ENCODE assay signal across 8 cellular contexts in the genomic region with DNA sequence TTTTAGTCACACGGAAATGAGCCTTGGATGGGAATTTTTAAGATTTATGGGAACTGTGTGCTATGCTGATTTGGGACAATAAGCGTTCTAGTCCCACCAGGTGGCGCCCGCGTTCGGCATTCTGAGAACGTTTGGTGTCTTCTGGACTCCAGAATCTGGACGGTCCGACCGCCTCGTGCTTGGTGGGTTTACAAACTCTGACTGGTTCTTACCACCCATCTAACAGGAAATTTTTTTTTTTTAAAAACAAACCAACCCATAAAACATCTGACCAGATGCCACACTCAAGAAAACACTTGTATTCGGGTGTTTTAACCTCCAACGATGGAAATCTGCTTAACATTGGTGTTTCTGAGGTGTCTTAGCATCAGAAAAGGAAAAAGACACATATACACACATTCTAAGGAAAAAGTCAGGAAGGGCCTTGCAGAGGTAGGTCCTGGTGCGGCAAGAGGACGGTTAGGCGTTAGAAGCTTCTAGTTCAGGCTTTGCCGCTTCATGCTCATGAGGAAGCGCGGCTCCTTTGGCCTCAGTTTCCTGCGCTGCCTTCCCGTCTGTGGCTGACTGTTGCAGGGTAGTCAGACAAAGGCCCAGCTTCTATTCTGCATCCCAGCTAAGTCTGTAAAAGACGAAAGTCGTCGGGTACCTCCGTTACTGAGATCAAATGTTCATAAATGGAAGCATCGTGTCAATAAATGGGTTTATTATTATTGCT. TPM values are rescaled to one million over a fixed set of nuclear protein-coding genes. Genes with fewer than 3 reads are reported as not detected.
DNase-seq lines count a peak whose midpoint lies in the region; ATAC-seq and TF ChIP-seq lines count a peak whose summit lies in the region.

No MANE protein-coding gene starts in this region.

- DNase-seq in GM10266 (ENCODE audit: extremely low spot score) (peak; percentile 51), NCI-H1694 (lab: John Stamatoyannopoulos, UW) (peak; percentile 87), T-helper 9 cell (peak; percentile 76), astrocyte of the hippocampus (ENCODE audit: low read depth, low spot score) (peak; percentile 91), hepatic stellate cell (ENCODE audit: low spot score) (peak; percentile 71), putamen (ENCODE audit: low spot score) (peak; percentile 84), uterus (peak; percentile 94 to 98)

- intact Hi-C loops in uterus (cut with DNase I; ENCODE audit: low total_unique reads): no loop called here

- H3K27ac ChIP-seq in uterus: peak overlapping the region; percentile 82 to 89

- peaks cover 0 to 7% of the 10 kb centered on the region in 2 donors for H3K4me1 ChIP-seq in uterus

- peak overlapping the region; percentile 64 to 91 for H3K4me3 ChIP-seq in uterus

- ATAC-seq in GM19351 (IDR thresholded peaks at IDR 0.05; ENCODE audit: unreplicated experiment): no peak

- no peak for TF ChIP-seq POLR2A in uterus (IDR thresholded peaks at IDR 0.05)

- H3K9me3 ChIP-seq in uterus: no peaks in the 10 kb centered on the region

- H3K36me3 ChIP-seq in uterus: no peaks in the 10 kb centered on the region

- TF ChIP-seq CTCF in GM10266 (IDR thresholded peaks at IDR 0.05; ENCODE audit: control insufficient read depth, insufficient read depth, low read depth, missing control alignments) (peak; percentile 84), uterus (IDR thresholded peaks at IDR 0.05) (peak; percentile 78 to 85 (median 84))

- H3K27me3 ChIP-seq in uterus: no peaks in the 10 kb centered on the region

RNA-seq across cellular contexts. Expression of gene DYRK3, which starts 0.8 kb away (rescaled TPM):
- 10 to 100 TPM; 10.8 to 24.7 (median 14.7) TPM for total RNA-seq in uterus

RNA-seq across cellular contexts. Expression of gene EIF2D, which starts 22.3 kb away (rescaled TPM):
- total RNA-seq in uterus: 100 to 1,000 TPM in 1 of 4 donors, 10 to 100 TPM in 3; 19.1 to 106 (median 54.2) TPM

RNA-seq across cellular contexts. Expression of gene MAPKAPK2, which starts 50.2 kb away (rescaled TPM):
- total RNA-seq in uterus: 10 to 100 TPM; 17.1 to 89.2 (median 27.4) TPM
